ENCODE assay signal across 7 cellular contexts in genomic region chr2:127106998-127107621, GRCh38.
A peak's percentile ranks its signal among the peaks of the same experiment; 100 is the strongest.
DNase-seq lines count a peak whose midpoint lies in the region; ATAC-seq lines count a peak whose summit lies in the region.

Gene BIN1 (minus strand): TSS chr2:127107154. CDS start chr2:127106943, 211 bp downstream.

- DNase-seq in NCI-H2081 (lab: John Stamatoyannopoulos, UW) (peak; percentile 80 to 81), iris pigment epithelial cell (ENCODE audit: low read depth) (peak; percentile 92), smooth muscle cell of the brain vasculature (ENCODE audit: low read depth, low spot score) (peak; percentile 67)
- DNase-seq in activated CD4-positive, CD25-positive, alpha-beta regulatory T cell (lab: John Stamatoyannopoulos, UW) = peak; percentile 15 to 47 (median 28)
- peak; percentile 67 for DNase-seq in central memory CD4-positive, alpha-beta T cell

- ATAC-seq in GM18511 (IDR thresholded peaks at IDR 0.05; ENCODE audit: unreplicated experiment) = peak; percentile 85
- ATAC-seq in HG02884 (IDR thresholded peaks at IDR 0.05; ENCODE audit: unreplicated experiment) = peak; percentile 86

Comparison
In these comparisons a context has a peak if more than half of its experiments do, and no peak if none do; other contexts are left out.
1. Peak in every context shown above with its lines: DNase-seq and ATAC-seq.
2. DNase-seq: peak in every context shown above with its lines; median percentile 92 in iris pigment epithelial cell; 80 in NCI-H2081; 67 in central memory CD4-positive, alpha-beta T cell; 67 in smooth muscle cell of the brain vasculature; 28 in activated CD4-positive, CD25-positive, alpha-beta regulatory T cell.